7 cellular contexts compared by ENCODE assay signal in genomic region chr19:34172661-34173144, GRCh38. TPM values are rescaled to one million over a fixed set of nuclear protein-coding genes. Genes with fewer than 3 reads are reported as not detected.
DNase-seq lines count a peak whose midpoint lies in the region; ATAC-seq and TF ChIP-seq lines count a peak whose summit lies in the region.

No MANE protein-coding gene starts in this region.

- peaks cover 6% of the 10 kb centered on the region; the same call in 1 of the 2 replicates for H3K36me3 ChIP-seq in GM23248 (ENCODE audit: low read depth)
- H3K36me3 ChIP-seq in KOPT-K1 (ENCODE audit: insufficient read depth, low read length): peaks cover 27% of the 10 kb centered on the region

- H3K4me2 ChIP-seq in GM23248 (ENCODE audit: unreplicated experiment): peak overlapping the region; percentile 99

- no peaks in the 10 kb centered on the region for H3K27me3 ChIP-seq in GM23248 (replicated peaks; ENCODE audit: insufficient read depth)

- 1% methylated on average over 42 to 44 of the region's 55 CpGs for WGBS in GM23248 (ENCODE audit: low coverage in 1 of 2, low lambda C conversion rate in 2 of 2, missing lambda C conversion rate in 2 of 2), 2 experiments

- in situ Hi-C loops in GM23248 (cut with MboI) (no loop called here), astrocyte of the spinal cord (cut with HindIII; ENCODE audit: low sequenced_read_pairs) (no loop called here)

- peaks cover 54% of the 10 kb centered on the region for H3K79me2 ChIP-seq in GM23248 (ENCODE audit: insufficient read depth)

- DNase-seq in GM23248: peak; percentile 70
- peak; percentile 41 for DNase-seq in astrocyte of the spinal cord (ENCODE audit: low read depth, low spot score)
- peak; percentile 38 for DNase-seq in inferior parietal cortex (ENCODE audit: extremely low spot score)
- DNase-seq in stimulated activated CD8-positive, alpha-beta memory T cell treated with anti-CD3 and anti-CD28 coated beads, Interleukin-15, amount 100 ng/mL, for 1 hour (ENCODE audit: low read depth): peak; percentile 2
- DNase-seq in cerebellum (ENCODE audit: low spot score): no peak

- peaks cover 24% of the 10 kb centered on the region for H4K20me1 ChIP-seq in GM23248 (ENCODE audit: insufficient read depth)

- peak overlapping the region; percentile 99 for H3K27ac ChIP-seq in GM23248
- peak overlapping the region; percentile 96 for H3K27ac ChIP-seq in KOPT-K1 (ENCODE audit: low read depth, low read length, poor library complexity, severe bottlenecking)

- ATAC-seq in GM18519 (IDR thresholded peaks at IDR 0.05; ENCODE audit: low FRiP score, unreplicated experiment): peak; percentile 17

- H3F3A ChIP-seq in GM23248 (ENCODE audit: insufficient read depth): peaks cover 30% of the 10 kb centered on the region

- peak overlapping the region; percentile 88 for H3K4me3 ChIP-seq in GM23248
- H3K4me3 ChIP-seq in astrocyte of the spinal cord (ENCODE audit: low read depth, low read length): peak overlapping the region; percentile 78

- no peaks in the 10 kb centered on the region for H3K9me2 ChIP-seq in GM23248 (ENCODE audit: insufficient read depth)

- H3K4me1 ChIP-seq in GM23248 (ENCODE audit: insufficient read depth): peaks cover 47% of the 10 kb centered on the region

- H3K9ac ChIP-seq in GM23248: peak overlapping the region; percentile 98

- peak overlapping the region; percentile 63 for H2AFZ ChIP-seq in GM23248

- TF ChIP-seq CTCF in astrocyte of the spinal cord (IDR thresholded peaks at IDR 0.05; ENCODE audit: low read depth, low read length): no peak

- no peaks in the 10 kb centered on the region for H3K9me3 ChIP-seq in GM23248 (ENCODE audit: low read depth)
- H3K9me3 ChIP-seq in KOPT-K1 (ENCODE audit: insufficient read depth, low read length, poor library complexity, severe bottlenecking): no peaks in the 10 kb centered on the region

RNA-seq across cellular contexts. Expression of gene LSM14A, which starts 0.4 kb away (rescaled TPM):
- total RNA-seq in GM23248 (2014; rRNA removed; shearing (Covaris generic)): 46.4 and 66.1 TPM in 2 replicates
- 71.7 and 75.3 TPM in 2 replicates for polyA plus RNA-seq in GM23248 (2016; fragmentation: Nextera tagmentation; extraction: Ambion mirVana)
- total RNA-seq in cerebellum: 108 TPM
